40 cellular contexts compared by ENCODE assay signal in genomic region chr19:58079792-58080191, GRCh38. TPM values are rescaled to one million over a fixed set of nuclear protein-coding genes. Genes with fewer than 3 reads are reported as not detected.
"Had no signal": no experiment of that assay in that cellular context is flagged by ENCODE, and none has a peak within 500 bp of the region (broad histone marks: within the 10 kb centered on the region; RNA-seq: fewer than 3 reads in every experiment).

No MANE protein-coding gene starts in this region.

- H3K4me1 Mint-ChIP-seq: activated naive CD4-positive, alpha-beta T cell treated with anti-CD3 and anti-CD28 coated beads, Interleukin-2, amount 10 ng/mL, durations not matched to agents 7 days and 5 days; activated naive CD4-positive, alpha-beta T cell treated with anti-CD3 and anti-CD28 coated beads, Interleukin-2, amount 50 U/mL, for 24 hours; activated naive CD8-positive, alpha-beta T cell treated with anti-CD3 and anti-CD28 coated beads for 36 hours; activated naive CD8-positive, alpha-beta T cell treated with anti-CD3 and anti-CD28 coated beads, Interleukin-2, amount 10 ng/mL, durations not matched to agents 7 days and 5 days; activated naive CD8-positive, alpha-beta T cell treated with anti-CD3 and anti-CD28 coated beads, Interleukin-2, amount 50 U/mL, for 24 hours; activated T-helper 17 cell treated with anti-CD3 and anti-CD28 coated beads, Interleukin-2, amount 50 U/mL, for 72 hours; brain; central memory CD8-positive, alpha-beta T cell had no signal

- H3K27ac ChIP-seq: adrenal gland, ascending aorta, body of pancreas, brain microvascular endothelial cell, breast epithelium, cardiac muscle cell had no signal

- H3K27ac Mint-ChIP-seq: activated naive CD4-positive, alpha-beta T cell treated with anti-CD3 and anti-CD28 coated beads for 36 hours; activated naive CD4-positive, alpha-beta T cell treated with anti-CD3 and anti-CD28 coated beads, Interleukin-2, amount 10 ng/mL, durations not matched to agents 7 days and 5 days; activated naive CD4-positive, alpha-beta T cell treated with anti-CD3 and anti-CD28 coated beads, Interleukin-2, amount 50 U/mL, for 24 hours; activated naive CD4-positive, alpha-beta T cell treated with anti-CD3 and anti-CD28 coated beads, Interleukin-2, amount 50 U/mL, for 72 hours; activated naive CD8-positive, alpha-beta T cell; activated naive CD8-positive, alpha-beta T cell treated with anti-CD3 and anti-CD28 coated beads for 36 hours; activated naive CD8-positive, alpha-beta T cell treated with anti-CD3 and anti-CD28 coated beads, Interleukin-2, amount 10 ng/mL, durations not matched to agents 7 days and 5 days; activated naive CD8-positive, alpha-beta T cell treated with anti-CD3 and anti-CD28 coated beads, Interleukin-2, amount 50 U/mL, for 24 hours; activated T-cell treated with anti-CD3 and anti-CD28 coated beads, Interleukin-2, amount 50 U/mL, for 24 hours; activated T-cell treated with anti-CD3 and anti-CD28 coated beads, Interleukin-2, amount 50 U/mL, for 72 hours; activated T-helper 1 cell treated with anti-CD3 and anti-CD28 coated beads, Interleukin-12 subunit alpha, Interleukin-12 subunit beta, Interleukin-2, Interleukin-4 antibody, amounts not matched to agents 30 ng/mL and 10 ng/mL and 1 ng/mL, durations not matched to agents 14 hours and 24 hours and 36 hours; activated T-helper 17 cell treated with anti-CD3 and anti-CD28 coated beads, Interleukin-2, amount 50 U/mL, for 72 hours; activated T-helper 2 cell treated with anti-CD3 and anti-CD28 coated beads, Interferon-gamma antibody, Interleukin-2, Interleukin-4, amounts not matched to agents 10 μg/mL and 5 μg/mL and 100 μg/mL, durations not matched to agents 14 hours and 24 hours and 36 hours; brain had no signal

- DNase-seq: activated effector memory CD4-positive, alpha-beta T cell treated with anti-CD3 and anti-CD28 coated beads, Interleukin-2, amount 50 U/mL, for 16 hours; activated effector memory CD4-positive, alpha-beta T cell treated with Interleukin-2 at 50 U/mL for 16 hours; activated gamma-delta T cell; activated gamma-delta T cell treated with Interleukin-2 at 50 U/mL for 16 hours; activated naive CD4-positive, alpha-beta T cell; activated naive CD4-positive, alpha-beta T cell treated with anti-CD3 and anti-CD28 coated beads for 36 hours; activated naive CD4-positive, alpha-beta T cell treated with anti-CD3 and anti-CD28 coated beads, Interleukin-2, amount 10 ng/mL, durations not matched to agents 7 days and 5 days; activated naive CD4-positive, alpha-beta T cell treated with anti-CD3 and anti-CD28 coated beads, Interleukin-2, amount 50 U/mL, for 16 hours; activated naive CD4-positive, alpha-beta T cell treated with Interleukin-2 at 50 U/mL for 16 hours; activated naive CD8-positive, alpha-beta T cell treated with anti-CD3 and anti-CD28 coated beads for 36 hours; activated naive CD8-positive, alpha-beta T cell treated with anti-CD3 and anti-CD28 coated beads, Interleukin-2, amount 10 ng/mL, durations not matched to agents 7 days and 5 days; activated naive CD8-positive, alpha-beta T cell treated with anti-CD3 and anti-CD28 coated beads, Interleukin-2, amount 50 U/mL, for 24 hours; activated T-cell treated with anti-CD3 and anti-CD28 coated beads for 4 hours; activated T-cell treated with anti-CD3 and anti-CD28 coated beads, Interleukin-2, amount 50 U/mL, for 1 hour; activated T-cell treated with anti-CD3 and anti-CD28 coated beads, Interleukin-2, amount 50 U/mL, for 24 hours; activated T-cell treated with anti-CD3 and anti-CD28 coated beads, Interleukin-2, amount 50 U/mL, for 4 hours; activated T-cell treated with anti-CD3 and anti-CD28 coated beads, Interleukin-2, amount 50 U/mL, for 48 hours; activated T-cell treated with anti-CD3 and anti-CD28 coated beads, Interleukin-2, amount 50 U/mL, for 72 hours; adrenal gland; amniotic stem cell; amygdala; anterior cingulate cortex; body of pancreas; brain microvascular endothelial cell; central memory CD4-positive, alpha-beta T cell; cerebellar nuclear complex had no signal

- H3K4me1 ChIP-seq: adrenal gland, ascending aorta, body of pancreas, breast epithelium had no signal

- H3K4me3 ChIP-seq: adrenal gland, ascending aorta, body of pancreas, breast epithelium, cardiac muscle cell had no signal

- H3K27me3 Mint-ChIP-seq: activated naive CD4-positive, alpha-beta T cell treated with anti-CD3 and anti-CD28 coated beads, Interleukin-2, amount 10 ng/mL, durations not matched to agents 7 days and 5 days; activated naive CD4-positive, alpha-beta T cell treated with anti-CD3 and anti-CD28 coated beads, Interleukin-2, amount 50 U/mL, for 24 hours; activated naive CD8-positive, alpha-beta T cell; activated naive CD8-positive, alpha-beta T cell treated with anti-CD3 and anti-CD28 coated beads for 36 hours; activated naive CD8-positive, alpha-beta T cell treated with anti-CD3 and anti-CD28 coated beads, Interleukin-2, amount 10 ng/mL, durations not matched to agents 7 days and 5 days; activated naive CD8-positive, alpha-beta T cell treated with anti-CD3 and anti-CD28 coated beads, Interleukin-2, amount 50 U/mL, for 24 hours; activated T-cell treated with anti-CD3 and anti-CD28 coated beads, Interleukin-2, amount 50 U/mL, for 24 hours; activated T-helper 17 cell treated with anti-CD3 and anti-CD28 coated beads, Interleukin-2, amount 50 U/mL, for 72 hours; brain; central memory CD8-positive, alpha-beta T cell had no signal

- H3K36me3 ChIP-seq: adrenal gland, brain microvascular endothelial cell had no signal

- H3K27me3 ChIP-seq: adrenal gland, ascending aorta, body of pancreas, brain microvascular endothelial cell, breast epithelium, cardiac muscle cell had no signal

- FAIRE-seq: astrocyte had no signal

- H3K4me3 Mint-ChIP-seq: activated naive CD4-positive, alpha-beta T cell treated with anti-CD3 and anti-CD28 coated beads for 36 hours; activated naive CD4-positive, alpha-beta T cell treated with anti-CD3 and anti-CD28 coated beads, Interleukin-2, amount 10 ng/mL, durations not matched to agents 7 days and 5 days; activated naive CD4-positive, alpha-beta T cell treated with anti-CD3 and anti-CD28 coated beads, Interleukin-2, amount 50 U/mL, for 24 hours; activated naive CD8-positive, alpha-beta T cell; activated naive CD8-positive, alpha-beta T cell treated with anti-CD3 and anti-CD28 coated beads for 36 hours; activated naive CD8-positive, alpha-beta T cell treated with anti-CD3 and anti-CD28 coated beads, Interleukin-2, amount 10 ng/mL, durations not matched to agents 7 days and 5 days; activated naive CD8-positive, alpha-beta T cell treated with anti-CD3 and anti-CD28 coated beads, Interleukin-2, amount 50 U/mL, for 24 hours; activated T-cell treated with anti-CD3 and anti-CD28 coated beads, Interleukin-2, amount 50 U/mL, for 24 hours; activated T-cell treated with anti-CD3 and anti-CD28 coated beads, Interleukin-2, amount 50 U/mL, for 4 hours; activated T-cell treated with anti-CD3 and anti-CD28 coated beads, Interleukin-2, amount 50 U/mL, for 72 hours; activated T-helper 1 cell treated with anti-CD3 and anti-CD28 coated beads, Interleukin-12 subunit alpha, Interleukin-12 subunit beta, Interleukin-2, Interleukin-4 antibody, amounts not matched to agents 30 ng/mL and 10 ng/mL and 1 ng/mL, durations not matched to agents 14 hours and 24 hours and 36 hours; activated T-helper 17 cell treated with anti-CD3 and anti-CD28 coated beads, Interleukin-2, amount 50 U/mL, for 72 hours; brain; central memory CD8-positive, alpha-beta T cell had no signal

- ATAC-seq: activated naive CD4-positive, alpha-beta T cell treated with anti-CD3 and anti-CD28 coated beads, Interleukin-2, amount 50 U/mL, for 72 hours; activated naive CD8-positive, alpha-beta T cell treated with anti-CD3 and anti-CD28 coated beads, Interleukin-2, amount 50 U/mL, for 24 hours; activated T-cell treated with anti-CD3 and anti-CD28 coated beads, Interleukin-2, amount 50 U/mL, for 4 hours; activated T-cell treated with anti-CD3 and anti-CD28 coated beads, Interleukin-2, amount 50 U/mL, for 72 hours; activated T-helper 17 cell treated with anti-CD3 and anti-CD28 coated beads, Interleukin-2, amount 50 U/mL, for 72 hours; body of pancreas had no signal

RNA-seq across cellular contexts. Expression of gene ZNF135, which starts 20.7 kb away (rescaled TPM):
- total RNA-seq: activated T-helper 2 cell treated with anti-CD3 and anti-CD28 coated beads, Interferon-gamma antibody, Interleukin-2, Interleukin-4, amounts not matched to agents 10 μg/mL and 5 μg/mL and 100 μg/mL, durations not matched to agents 14 hours and 24 hours and 36 hours had no signal

RNA-seq across cellular contexts. Expression of gene ZSCAN1, which starts 46.0 kb away (rescaled TPM):
- total RNA-seq: activated naive CD4-positive, alpha-beta T cell treated with anti-CD3 and anti-CD28 coated beads for 36 hours; activated naive CD4-positive, alpha-beta T cell treated with anti-CD3 and anti-CD28 coated beads, Interleukin-2, amount 50 U/mL, for 72 hours; activated naive CD8-positive, alpha-beta T cell treated with anti-CD3 and anti-CD28 coated beads for 36 hours; activated naive CD8-positive, alpha-beta T cell treated with anti-CD3 and anti-CD28 coated beads, Interleukin-2, amount 10 ng/mL, durations not matched to agents 7 days and 5 days; activated T-cell treated with anti-CD3 and anti-CD28 coated beads, Interleukin-2, amount 50 U/mL, for 4 hours; activated T-cell treated with anti-CD3 and anti-CD28 coated beads, Interleukin-2, amount 50 U/mL, for 72 hours; activated T-helper 1 cell treated with anti-CD3 and anti-CD28 coated beads, Interleukin-12 subunit alpha, Interleukin-12 subunit beta, Interleukin-2, Interleukin-4 antibody, amounts not matched to agents 30 ng/mL and 10 ng/mL and 1 ng/mL, durations not matched to agents 14 hours and 24 hours and 36 hours; activated T-helper 17 cell treated with anti-CD3 and anti-CD28 coated beads, Interleukin-2, amount 50 U/mL, for 72 hours; activated T-helper 2 cell treated with anti-CD3 and anti-CD28 coated beads, Interferon-gamma antibody, Interleukin-2, Interleukin-4, amounts not matched to agents 10 μg/mL and 5 μg/mL and 100 μg/mL, durations not matched to agents 14 hours and 24 hours and 36 hours; aorta; ascending aorta; astrocyte; body of pancreas; cardiac septum had no signal
